Comparison of ENCODE assay signal across 15 cellular contexts in the genomic region with DNA sequence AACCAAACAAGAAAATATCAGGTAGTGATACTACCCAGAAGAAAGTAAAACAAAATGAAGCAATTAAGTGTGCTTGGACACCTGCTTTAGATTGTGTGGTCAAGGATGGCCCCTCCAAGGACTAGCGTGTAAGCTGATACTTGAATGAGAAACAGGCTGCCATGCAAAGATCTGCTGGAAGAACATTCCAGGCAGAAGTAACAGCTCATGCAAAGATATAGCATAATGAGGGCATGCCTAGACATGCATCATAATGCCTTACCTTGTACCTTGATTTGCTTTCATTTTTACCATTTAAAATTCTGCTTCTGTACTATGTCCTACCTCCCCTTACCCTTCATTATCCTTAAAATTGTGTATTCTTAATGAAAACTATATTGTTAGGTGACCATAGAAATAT.
DNase-seq lines count a peak whose midpoint lies in the region; ATAC-seq and TF ChIP-seq lines count a peak whose summit lies in the region.
"Had no signal": no experiment of that assay in that cellular context is flagged by ENCODE, and none has a peak within 500 bp of the region (broad histone marks: within the 10 kb centered on the region; RNA-seq: fewer than 3 reads in every experiment).

No MANE protein-coding gene starts in this region.

- H3K27ac ChIP-seq in thoracic aorta (peak overlapping the region in 1 of 2 donors; percentile 4), dorsolateral prefrontal cortex (no peak overlapping the region), colonic mucosa (no peak overlapping the region)
- H3K27ac ChIP-seq: left ventricle myocardium inferior, testis had no signal

- H3K36me3 ChIP-seq in thoracic aorta, result no peaks in the 10 kb centered on the region
- no peaks in the 10 kb centered on the region for H3K36me3 ChIP-seq in colonic mucosa
- H3K36me3 ChIP-seq: left ventricle myocardium inferior had no signal

- H3K4me1 ChIP-seq in thoracic aorta (ENCODE audit: control insufficient read depth in 1 of 2, low read depth in 2 of 2) (peaks cover 8 to 33% of the 10 kb centered on the region in 2 donors), colonic mucosa (no peaks in the 10 kb centered on the region)
- H3K4me1 ChIP-seq: Caco-2, testis had no signal

- ATAC-seq in esophagus mucosa (peak; percentile 71), thoracic aorta (ENCODE audit: insufficient number of reproducible peaks, low FRiP score, low read depth) (no peak)

- H3K4me3 ChIP-seq in thoracic aorta (peak overlapping the region; percentile 61), dorsolateral prefrontal cortex (no peak overlapping the region), colonic mucosa (no peak overlapping the region)
- H3K4me3 ChIP-seq: left ventricle myocardium inferior, testis had no signal

- H3K27me3 ChIP-seq in thoracic aorta (replicated peaks; ENCODE audit: insufficient read depth), result no peaks in the 10 kb centered on the region
- no peaks in the 10 kb centered on the region for H3K27me3 ChIP-seq in dorsolateral prefrontal cortex
- no peaks in the 10 kb centered on the region for H3K27me3 ChIP-seq in colonic mucosa
- H3K27me3 ChIP-seq: testis had no signal

- intact Hi-C loops in dorsolateral prefrontal cortex (cut with DNase I) (no loop called here), colonic mucosa (cut with DNase I) (no loop called here)

- no peaks in the 10 kb centered on the region for H3K9me3 ChIP-seq in thoracic aorta
- H3K9me3 ChIP-seq in colonic mucosa, result no peaks in the 10 kb centered on the region
- H3K9me3 ChIP-seq: Caco-2, left ventricle myocardium inferior, testis had no signal

- peak in 2 of 3 experiments; percentile 42 to 59 for DNase-seq in NCI-H1417 (lab: John Stamatoyannopoulos, UW)
- no peak for DNase-seq in NCI-H1417 treated with DMSO at 0.1 percent for 48 hours (lab: John Stamatoyannopoulos, UW)
- DNase-seq in NCI-H526 treated with DMSO at 0.1 percent for 48 hours (lab: John Stamatoyannopoulos, UW), result peak; percentile 47
- no peak for DNase-seq in thoracic aorta (ENCODE audit: low spot score)
- DNase-seq in AG08395 (ENCODE audit: low spot score), result no peak
- DNase-seq in dorsolateral prefrontal cortex, result no peak
- no peak for DNase-seq in colonic mucosa
- DNase-seq: amniotic stem cell, Caco-2, glutamatergic neuron, H7, left ventricle myocardium inferior, Right ventricle myocardium superior, testis had no signal

- H3K9ac ChIP-seq in colonic mucosa (ENCODE audit: low read depth in 2 of 2, low read length in 2 of 2), result no peak overlapping the region

- TF ChIP-seq CTCF in thoracic aorta (IDR thresholded peaks at IDR 0.05), result no peak
- TF ChIP-seq CTCF in dorsolateral prefrontal cortex (IDR thresholded peaks at IDR 0.05 in 54 of 56, conservative IDR thresholded peaks at IDR 0.05 in 2 of 56; ENCODE audit: low read depth in 1 of 56, partially characterized antibody in 56 of 56), result no peak
- TF ChIP-seq CTCF in colonic mucosa (IDR thresholded peaks at IDR 0.05), result no peak

Comparison
In these comparisons a context has a peak if more than half of its experiments do, and no peak if none do; other contexts are left out.
1. DNase-seq: peak in NCI-H1417 (2 of 3) and NCI-H526 treated with DMSO at 0.1 percent for 48 hours (single experiment); none in NCI-H1417 treated with DMSO at 0.1 percent for 48 hours (single experiment), thoracic aorta (single experiment), AG08395 (single experiment), dorsolateral prefrontal cortex (0 of 10) and colonic mucosa (single experiment).